In genomic region chr16:10326647-10327046, GRCh38 we compare ENCODE assay signal across 30 cellular contexts.
"Had no signal": no experiment of that assay in that cellular context is flagged by ENCODE, and none has a peak within 500 bp of the region (broad histone marks: within the 10 kb centered on the region; RNA-seq: fewer than 3 reads in every experiment).

No MANE protein-coding gene starts in this region.

- H3K36me3 ChIP-seq: esophagus muscularis mucosa, gastrocnemius medialis, heart left ventricle had no signal

- H3K4me3 ChIP-seq: body of pancreas, esophagus muscularis mucosa, gastrocnemius medialis, heart left ventricle had no signal

- H3K4me1 ChIP-seq: foreskin keratinocyte, gastrocnemius medialis had no signal

- H3K9me3 ChIP-seq: body of pancreas, esophagus muscularis mucosa, gastrocnemius medialis, heart left ventricle had no signal

- ATAC-seq: activated CD4-positive, alpha-beta T cell treated with anti-CD3 and anti-CD28 coated beads for 36 hours; activated CD8-positive, alpha-beta memory T cell treated with anti-CD3 and anti-CD28 coated beads, Interleukin-2, amount 10 ng/mL, durations not matched to agents 7 days and 5 days; activated CD8-positive, alpha-beta T cell treated with anti-CD3 and anti-CD28 coated beads, Interleukin-2, amount 10 ng/mL, durations not matched to agents 7 days and 5 days; body of pancreas; effector memory CD8-positive, alpha-beta T cell; foreskin keratinocyte; gastrocnemius medialis had no signal

- H3K27ac ChIP-seq: body of pancreas, esophagus muscularis mucosa, foreskin keratinocyte, gastrocnemius medialis had no signal

- H3K27me3 Mint-ChIP-seq: activated CD4-positive, alpha-beta memory T cell treated with anti-CD3 and anti-CD28 coated beads for 36 hours; activated CD4-positive, alpha-beta T cell treated with anti-CD3 and anti-CD28 coated beads for 36 hours; activated CD4-positive, alpha-beta T cell treated with anti-CD3 and anti-CD28 coated beads, Interleukin-2, amount 10 ng/mL, durations not matched to agents 24 days and 14 days; activated CD8-positive, alpha-beta memory T cell treated with anti-CD3 and anti-CD28 coated beads, Interleukin-2, amount 10 ng/mL, durations not matched to agents 7 days and 5 days; activated naive CD4-positive, alpha-beta T cell treated with anti-CD3 and anti-CD28 coated beads, Interleukin-2, amount 10 ng/mL, durations not matched to agents 7 days and 5 days; activated naive CD8-positive, alpha-beta T cell; effector memory CD8-positive, alpha-beta T cell had no signal

- H3K27ac Mint-ChIP-seq: activated CD4-positive, alpha-beta memory T cell treated with anti-CD3 and anti-CD28 coated beads for 36 hours; activated CD4-positive, alpha-beta T cell treated with anti-CD3 and anti-CD28 coated beads for 36 hours; activated CD4-positive, alpha-beta T cell treated with anti-CD3 and anti-CD28 coated beads, Interleukin-2, amount 10 ng/mL, durations not matched to agents 24 days and 14 days; activated CD8-positive, alpha-beta memory T cell treated with anti-CD3 and anti-CD28 coated beads, Interleukin-2, amount 10 ng/mL, durations not matched to agents 7 days and 5 days; activated CD8-positive, alpha-beta T cell treated with anti-CD3 and anti-CD28 coated beads, Interleukin-2, amount 10 ng/mL, durations not matched to agents 7 days and 5 days; activated naive CD4-positive, alpha-beta T cell treated with anti-CD3 and anti-CD28 coated beads, Interleukin-2, amount 10 ng/mL, durations not matched to agents 7 days and 5 days; activated T-helper 1 cell treated with anti-CD3 and anti-CD28 coated beads, Interleukin-12 subunit alpha, Interleukin-12 subunit beta, Interleukin-2, Interleukin-4 antibody, amounts not matched to agents 30 ng/mL and 10 ng/mL and 1 ng/mL, durations not matched to agents 14 hours and 24 hours and 36 hours; activated T-helper 2 cell treated with anti-CD3 and anti-CD28 coated beads, Interferon-gamma antibody, Interleukin-2, Interleukin-4, amounts not matched to agents 10 μg/mL and 5 μg/mL and 100 μg/mL, durations not matched to agents 14 hours and 24 hours and 36 hours had no signal

- H3K27me3 ChIP-seq: body of pancreas, esophagus muscularis mucosa, foreskin keratinocyte, gastrocnemius medialis, heart left ventricle had no signal

- DNase-seq: activated CD4-positive, alpha-beta memory T cell treated with anti-CD3 and anti-CD28 coated beads for 36 hours; activated CD4-positive, alpha-beta T cell treated with anti-CD3 and anti-CD28 coated beads for 36 hours; activated CD4-positive, alpha-beta T cell treated with anti-CD3 and anti-CD28 coated beads, Interleukin-2, amount 10 ng/mL, durations not matched to agents 24 days and 14 days; activated CD4-positive, CD25-positive, alpha-beta regulatory T cell; activated CD4-positive, CD25-positive, alpha-beta regulatory T cell treated with anti-CD3 and anti-CD28 coated beads, Interleukin-2, amount 50 U/mL, for 72 hours; activated CD8-positive, alpha-beta memory T cell treated with anti-CD3 and anti-CD28 coated beads, Interleukin-2, amount 10 ng/mL, durations not matched to agents 7 days and 5 days; activated CD8-positive, alpha-beta memory T cell treated with anti-CD3 and anti-CD28 coated beads, Interleukin-2, amount 50 U/mL, for 4 hours; activated CD8-positive, alpha-beta T cell treated with anti-CD3 and anti-CD28 coated beads, Interleukin-2, amount 10 ng/mL, durations not matched to agents 7 days and 5 days; activated effector memory CD4-positive, alpha-beta T cell treated with anti-CD3 and anti-CD28 coated beads, Interleukin-2, amount 50 U/mL, for 16 hours; activated naive CD4-positive, alpha-beta T cell treated with anti-CD3 and anti-CD28 coated beads, Interleukin-2, amount 10 ng/mL, durations not matched to agents 7 days and 5 days; activated T-cell treated with anti-CD3 and anti-CD28 coated beads, Interleukin-2, amount 50 U/mL, for 1 hour; activated T-cell treated with anti-CD3 and anti-CD28 coated beads, Interleukin-2, amount 50 U/mL, for 48 hours; amniotic stem cell; aorta; body of pancreas; caudate nucleus; cortex of kidney; dermis blood vessel endothelial cell; effector CD4-positive, alpha-beta T cell; effector memory CD8-positive, alpha-beta T cell; erythroblast; foreskin keratinocyte; gastrocnemius medialis; glutamatergic neuron; heart left ventricle; T-helper 2 cell had no signal

- H3K4me3 Mint-ChIP-seq: activated CD4-positive, alpha-beta memory T cell treated with anti-CD3 and anti-CD28 coated beads for 36 hours; activated CD4-positive, alpha-beta T cell treated with anti-CD3 and anti-CD28 coated beads for 36 hours; activated CD4-positive, alpha-beta T cell treated with anti-CD3 and anti-CD28 coated beads, Interleukin-2, amount 10 ng/mL, durations not matched to agents 24 days and 14 days; activated CD8-positive, alpha-beta memory T cell treated with anti-CD3 and anti-CD28 coated beads, Interleukin-2, amount 10 ng/mL, durations not matched to agents 7 days and 5 days; activated CD8-positive, alpha-beta T cell treated with anti-CD3 and anti-CD28 coated beads, Interleukin-2, amount 10 ng/mL, durations not matched to agents 7 days and 5 days; activated naive CD4-positive, alpha-beta T cell treated with anti-CD3 and anti-CD28 coated beads, Interleukin-2, amount 10 ng/mL, durations not matched to agents 7 days and 5 days; activated naive CD8-positive, alpha-beta T cell; activated T-helper 1 cell treated with anti-CD3 and anti-CD28 coated beads, Interleukin-12 subunit alpha, Interleukin-12 subunit beta, Interleukin-2, Interleukin-4 antibody, amounts not matched to agents 30 ng/mL and 10 ng/mL and 1 ng/mL, durations not matched to agents 14 hours and 24 hours and 36 hours; effector memory CD8-positive, alpha-beta T cell had no signal
